In genomic region chr6:53062369-53062639, GRCh38 we compare ENCODE assay signal across 8 cellular contexts. TPM values are rescaled to one million over a fixed set of nuclear protein-coding genes. Genes with fewer than 3 reads are reported as not detected.
A peak's percentile ranks its signal among the peaks of the same experiment; 100 is the strongest.
DNase-seq lines count a peak whose midpoint lies in the region; ATAC-seq and TF ChIP-seq lines count a peak whose summit lies in the region.

No MANE protein-coding gene starts in this region.

- peak overlapping the region; percentile 81 for H3K27ac ChIP-seq in 22Rv1
- peak overlapping the region; percentile 70 to 94 (median 93) for H3K27ac ChIP-seq in body of pancreas
- peak overlapping the region; percentile 90 for H3K27ac ChIP-seq in muscle layer of duodenum (ENCODE audit: low read length)

- no peak for TF ChIP-seq CTCF in 22Rv1 (IDR thresholded peaks at IDR 0.05)
- TF ChIP-seq CTCF in body of pancreas (IDR thresholded peaks at IDR 0.05), result no peak

- H3K9me3 ChIP-seq in body of pancreas (no peaks in the 10 kb centered on the region), muscle layer of duodenum (ENCODE audit: control insufficient read depth in 1 of 2, low read length in 2 of 2) (no peaks in the 10 kb centered on the region)

- DNase-seq in HEK293T (ENCODE audit: extremely low spot score) (no peak), body of pancreas (no peak), germinal center (ENCODE audit: low spot score) (no peak), medulla oblongata (ENCODE audit: extremely low spot score) (no peak), DMS153 treated with DMSO at 0.1 percent for 48 hours (lab: John Stamatoyannopoulos, UW; ENCODE audit: unreplicated experiment) (no peak)
- no peak for DNase-seq in stimulated activated naive CD4-positive, alpha-beta T cell (lab: John Stamatoyannopoulos, UW)

- H3K4me3 ChIP-seq in body of pancreas, result no peak overlapping the region
- peak overlapping the region; percentile 92 to 95 for H3K4me3 ChIP-seq in muscle layer of duodenum (ENCODE audit: low read depth in 1 of 2, low read length in 2 of 2)

- peaks cover 48% of the 10 kb centered on the region for H3K4me1 ChIP-seq in body of pancreas
- H3K4me1 ChIP-seq in muscle layer of duodenum (ENCODE audit: control insufficient read depth in 1 of 2, insufficient read depth in 2 of 2, low read length in 2 of 2), result peaks cover 4 to 57% of the 10 kb centered on the region in 2 donors

- TF ChIP-seq POLR2A in body of pancreas (IDR thresholded peaks at IDR 0.05), result no peak

- WGBS in body of pancreas, 2 donors, result 15 to 19% methylated on average over 4 of the region's 4 CpGs

- no peaks in the 10 kb centered on the region for H3K36me3 ChIP-seq in body of pancreas (replicated peaks in 1 of 2; ENCODE audit: insufficient read depth in 1 of 2, low read depth in 2 of 2)
- H3K36me3 ChIP-seq in muscle layer of duodenum (ENCODE audit: control insufficient read depth in 1 of 2, insufficient read depth in 2 of 2, low read length in 2 of 2), result peaks cover 0 to 10% of the 10 kb centered on the region in 2 donors

- POLR2A ChIA-PET in HEK293T (lab: Yijun Ruan, JAX), result no interaction called here

- CTCF ChIA-PET in HEK293T (lab: Yijun Ruan, JAX), result interaction anchor here (1.2 kb wide), 1 partner anchor 338 kb away, joined by 3 read pairs; no protein-coding TSS in a partner anchor

- ATAC-seq in body of pancreas, result no peak

- intact Hi-C loops in body of pancreas (cut with DNase I), result no loop called here

- H3K27me3 ChIP-seq in body of pancreas, result no peaks in the 10 kb centered on the region
- no peaks in the 10 kb centered on the region for H3K27me3 ChIP-seq in muscle layer of duodenum (ENCODE audit: low read depth, low read length)

TF ChIP-seq in HEK293T, 16 proteins besides CTCF, POLR2A, EP300 and RAD21:
- peak; percentile 58 for TF ChIP-seq PKNOX1 (IDR thresholded peaks at IDR 0.05)
- no peak for TF ChIP-seq TARDBP (IDR thresholded peaks at IDR 0.05)

RNA-seq across cellular contexts. Expression of gene CILK1, which starts 0.7 kb away (rescaled TPM):
- total RNA-seq in body of pancreas, result 1 to 10 TPM; 5.6 to 7.3 TPM

RNA-seq across cellular contexts. Expression of gene FBXO9, which starts 2.9 kb away (rescaled TPM):
- total RNA-seq in body of pancreas, result 10 to 100 TPM; 53.7 to 69.0 TPM

Comparison
In these comparisons a context has a peak if more than half of its experiments do, and no peak if none do; other contexts are left out.
1. H3K4me3 ChIP-seq: peak in muscle layer of duodenum (2 of 2); none in body of pancreas (0 of 2).
2. Peak in every context shown above with its lines, with median percentiles within 50 percentile points of each other: H3K27ac ChIP-seq.